In the genomic region with DNA sequence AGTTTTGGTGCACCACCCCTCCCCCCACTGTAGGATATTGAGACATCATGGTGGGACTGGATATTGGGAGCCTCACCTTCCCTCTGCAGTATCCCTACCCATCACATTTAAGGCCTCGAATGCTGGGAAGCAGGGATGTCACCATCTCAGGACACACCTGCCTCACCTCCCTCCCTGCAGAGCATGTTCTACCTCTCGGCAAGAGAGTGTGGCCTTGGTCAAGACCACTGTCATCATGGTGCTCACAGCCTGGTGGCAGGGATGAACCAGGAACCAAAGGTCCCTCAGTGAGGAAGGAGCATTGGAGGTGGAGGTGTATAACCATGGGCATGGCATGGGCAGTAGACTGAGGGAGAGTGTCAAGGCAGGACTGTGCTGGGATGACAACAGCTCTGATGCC, we compare ENCODE assay signal across 15 cellular contexts.
DNase-seq lines count a peak whose midpoint lies in the region; ATAC-seq and TF ChIP-seq lines count a peak whose summit lies in the region.
"Had no signal": no experiment of that assay in that cellular context is flagged by ENCODE, and none has a peak within 500 bp of the region (broad histone marks: within the 10 kb centered on the region; RNA-seq: fewer than 3 reads in every experiment).

No MANE protein-coding gene starts in this region.

- H3K4me3 ChIP-seq in BLaER1 = no peak overlapping the region
- H3K4me3 ChIP-seq in dorsolateral prefrontal cortex = no peak overlapping the region
- H3K4me3 ChIP-seq in spleen = no peak overlapping the region
- no peak overlapping the region for H3K4me3 ChIP-seq in MM.1S (ENCODE audit: low read length)
- H3K4me3 ChIP-seq: BLaER1 treated with 17β-estradiol and CSF1 and Interleukin-3, amounts not matched to agents 10 nM and 100 nM had no signal

- no peak overlapping the region for H2AFZ ChIP-seq in MM.1S (ENCODE audit: low read length)

- ATAC-seq in GM18519 (IDR thresholded peaks at IDR 0.05; ENCODE audit: low FRiP score, unreplicated experiment) = no peak
- ATAC-seq: CD8-positive, alpha-beta T cell had no signal

- H3F3A ChIP-seq in MM.1S (ENCODE audit: insufficient read depth, low read length) = no peaks in the 10 kb centered on the region

- 51 to 96% (median 94%) methylated on average over 2 of the region's 2 CpGs for WGBS in spleen, 5 donors

- H3K9ac ChIP-seq in BLaER1 (no peak overlapping the region), MM.1S (ENCODE audit: low read length) (no peak overlapping the region)
- H3K9ac ChIP-seq: BLaER1 treated with 17β-estradiol and CSF1 and Interleukin-3, amounts not matched to agents 10 nM and 100 nM had no signal

- H3K79me2 ChIP-seq in MM.1S (ENCODE audit: low read length) = no peaks in the 10 kb centered on the region

- no peak for DNase-seq in dorsolateral prefrontal cortex
- peak; percentile 10 for DNase-seq in islet precursor cell
- DNase-seq in spleen = peak; percentile 11
- no peak for DNase-seq in HEK293T (ENCODE audit: extremely low spot score)
- no peak for DNase-seq in MM.1S
- DNase-seq: 8988T; Calu3; CD8-positive, alpha-beta T cell; DMS79 treated with DMSO at 0.1 percent for 48 hours; GF-D8; H9; IMR-90 had no signal

- TF ChIP-seq POLR2A in spleen (IDR thresholded peaks at IDR 0.05) = no peak

- H3K27ac ChIP-seq in BLaER1 = no peak overlapping the region
- H3K27ac ChIP-seq in dorsolateral prefrontal cortex = peak overlapping the region in 31 of 59 donors; percentile 2 to 96 (median 37)
- H3K27ac ChIP-seq in spleen = no peak overlapping the region
- no peak overlapping the region for H3K27ac ChIP-seq in MM.1S (ENCODE audit: low read length)

- no peaks in the 10 kb centered on the region for H3K9me2 ChIP-seq in MM.1S (replicated peaks; ENCODE audit: insufficient read depth, low read length)

- H4K20me1 ChIP-seq in BLaER1 (no peaks in the 10 kb centered on the region), MM.1S (ENCODE audit: insufficient read depth, low read length) (no peaks in the 10 kb centered on the region)
- H4K20me1 ChIP-seq: BLaER1 treated with 17β-estradiol and CSF1 and Interleukin-3, amounts not matched to agents 10 nM and 100 nM had no signal

- intact Hi-C loops in dorsolateral prefrontal cortex (cut with DNase I) = loop anchor here in 1 of 2 donors (5.0 kb wide), 1 partner anchor 134 kb away; no protein-coding TSS in a partner anchor
- intact Hi-C loops in spleen (cut with DNase I; ENCODE audit: low total_unique reads) = no loop called here

- POLR2A ChIA-PET in HEK293T (lab: Yijun Ruan, JAX) = no interaction called here

- no peaks in the 10 kb centered on the region for H3K9me3 ChIP-seq in BLaER1
- no peaks in the 10 kb centered on the region for H3K9me3 ChIP-seq in spleen
- no peaks in the 10 kb centered on the region for H3K9me3 ChIP-seq in MM.1S (replicated peaks; ENCODE audit: insufficient read depth, low read length)
- H3K9me3 ChIP-seq: BLaER1 treated with 17β-estradiol and CSF1 and Interleukin-3, amounts not matched to agents 10 nM and 100 nM had no signal

- CTCF ChIA-PET in HEK293T (lab: Yijun Ruan, JAX) = interaction anchor here (1.0 to 1.7 kb wide), 2 partner anchors 10 to 129 kb away, joined by 4 read pairs; no protein-coding TSS in a partner anchor

- TF ChIP-seq CTCF in dorsolateral prefrontal cortex (IDR thresholded peaks at IDR 0.05 in 54 of 56, conservative IDR thresholded peaks at IDR 0.05 in 2 of 56; ENCODE audit: low read depth in 1 of 56, partially characterized antibody in 56 of 56) (no peak), spleen (IDR thresholded peaks at IDR 0.05 in 8 of 11, conservative IDR thresholded peaks at IDR 0.05 in 3 of 11) (no peak), MM.1S (IDR thresholded peaks at IDR 0.05; ENCODE audit: low read length) (no peak)

- H3K4me1 ChIP-seq in BLaER1 (peaks cover 51% of the 10 kb centered on the region), spleen (no peaks in the 10 kb centered on the region), MM.1S (ENCODE audit: low read length) (no peaks in the 10 kb centered on the region)

- no peaks in the 10 kb centered on the region for H3K36me3 ChIP-seq in BLaER1
- no peaks in the 10 kb centered on the region for H3K36me3 ChIP-seq in spleen
- no peaks in the 10 kb centered on the region for H3K36me3 ChIP-seq in MM.1S (replicated peaks; ENCODE audit: insufficient read depth, low read length)
- H3K36me3 ChIP-seq: BLaER1 treated with 17β-estradiol and CSF1 and Interleukin-3, amounts not matched to agents 10 nM and 100 nM had no signal

- H3K27me3 ChIP-seq in BLaER1 (no peaks in the 10 kb centered on the region), dorsolateral prefrontal cortex (no peaks in the 10 kb centered on the region), spleen (replicated peaks in 1 of 7) (no peaks in the 10 kb centered on the region), MM.1S (replicated peaks; ENCODE audit: insufficient read depth, low read length) (no peaks in the 10 kb centered on the region)
- H3K27me3 ChIP-seq: BLaER1 treated with 17β-estradiol and CSF1 and Interleukin-3, amounts not matched to agents 10 nM and 100 nM had no signal

- H3K4me2 ChIP-seq in BLaER1 (peak overlapping the region; percentile 66; the same call in 1 of the 2 replicates), MM.1S (ENCODE audit: low read depth, low read length) (no peak overlapping the region)

TF ChIP-seq in HEK293T, 16 proteins besides CTCF, POLR2A, EP300 and RAD21:
- TF ChIP-seq FOXM1 (IDR thresholded peaks at IDR 0.05; ENCODE audit: borderline replicate concordance) (no peak), FOXK2 (IDR thresholded peaks at IDR 0.05) (no peak), ELF4 (IDR thresholded peaks at IDR 0.05) (no peak), TARDBP (IDR thresholded peaks at IDR 0.05) (no peak), SP1 (IDR thresholded peaks at IDR 0.05) (no peak), NFRKB (IDR thresholded peaks at IDR 0.05) (no peak), SUZ12 (IDR thresholded peaks at IDR 0.05) (no peak), FOXA1 (IDR thresholded peaks at IDR 0.05) (no peak), CTBP1 (IDR thresholded peaks at IDR 0.05; ENCODE audit: borderline replicate concordance) (no peak), ZNF384 (IDR thresholded peaks at IDR 0.05) (no peak), BHLHE40 (IDR thresholded peaks at IDR 0.05; ENCODE audit: borderline replicate concordance) (no peak), LEF1 (IDR thresholded peaks at IDR 0.05; ENCODE audit: borderline replicate concordance) (no peak), L3MBTL2 (conservative IDR thresholded peaks at IDR 0.05) (no peak)
TF ChIP-seq in HEK293T: peak in this region for 0.

Comparison
In these comparisons a context has a peak if more than half of its experiments do, and no peak if none do; other contexts are left out.
1. H3K27ac ChIP-seq: peak in dorsolateral prefrontal cortex (31 of 59); none in BLaER1 (single experiment), spleen (0 of 8) and MM.1S (single experiment).
2. DNase-seq: peak in islet precursor cell (single experiment) and spleen (single experiment); none in dorsolateral prefrontal cortex (0 of 10), HEK293T (single experiment) and MM.1S (single experiment).